8 cellular contexts compared by ENCODE assay signal in genomic region chr22:50247748-50248147, GRCh38. TPM values are rescaled to one million over a fixed set of nuclear protein-coding genes. Genes with fewer than 3 reads are reported as not detected.
DNase-seq lines count a peak whose midpoint lies in the region; ATAC-seq and TF ChIP-seq lines count a peak whose summit lies in the region.

No MANE protein-coding gene starts in this region.

- POLR2A ChIA-PET in activated naive CD8-positive, alpha-beta T cell treated with anti-CD3 and anti-CD28 coated beads, Interleukin-2, amount 10 ng/mL, durations not matched to agents 7 days and 5 days (lab: Charles Lee): no interaction called here
- POLR2A ChIA-PET in PC-3 (lab: Charles Lee; ENCODE audit: unreplicated experiment): no interaction called here

- H3K4me3 Mint-ChIP-seq in activated naive CD8-positive, alpha-beta T cell treated with anti-CD3 and anti-CD28 coated beads, Interleukin-2, amount 10 ng/mL, durations not matched to agents 7 days and 5 days: no peak overlapping the region
- H3K4me3 Mint-ChIP-seq in activated naive CD8-positive, alpha-beta T cell treated with anti-CD3 and anti-CD28 coated beads for 36 hours: no peak overlapping the region
- H3K4me3 Mint-ChIP-seq in progenitor cell of endocrine pancreas (ENCODE audit: low read depth): peak overlapping the region; percentile 53

- no peak overlapping the region for H3K27ac ChIP-seq in PC-3 (ENCODE audit: low read length)

- no peak overlapping the region for H3K4me2 ChIP-seq in PC-3 (ENCODE audit: low read length)

- no peak overlapping the region for H2AFZ ChIP-seq in PC-3 (ENCODE audit: low read length)

- H4K20me1 ChIP-seq in PC-3 (ENCODE audit: low read length): no peaks in the 10 kb centered on the region

- no peaks in the 10 kb centered on the region for H3F3A ChIP-seq in PC-3 (ENCODE audit: low read length, unreplicated experiment)

- peaks cover 36% of the 10 kb centered on the region for H3K79me2 ChIP-seq in PC-3 (ENCODE audit: low read length)

- no peaks in the 10 kb centered on the region for H3K9me3 Mint-ChIP-seq in activated naive CD8-positive, alpha-beta T cell treated with anti-CD3 and anti-CD28 coated beads, Interleukin-2, amount 10 ng/mL, durations not matched to agents 7 days and 5 days
- H3K9me3 Mint-ChIP-seq in activated naive CD8-positive, alpha-beta T cell treated with anti-CD3 and anti-CD28 coated beads for 36 hours: no peaks in the 10 kb centered on the region
- no peaks in the 10 kb centered on the region for H3K9me3 Mint-ChIP-seq in progenitor cell of endocrine pancreas (ENCODE audit: low read depth)

- no peaks in the 10 kb centered on the region for H3K9me3 ChIP-seq in PC-3 (ENCODE audit: low read length)

- peaks cover 5% of the 10 kb centered on the region for H3K36me3 Mint-ChIP-seq in activated naive CD8-positive, alpha-beta T cell treated with anti-CD3 and anti-CD28 coated beads, Interleukin-2, amount 10 ng/mL, durations not matched to agents 7 days and 5 days
- H3K36me3 Mint-ChIP-seq in activated naive CD8-positive, alpha-beta T cell treated with anti-CD3 and anti-CD28 coated beads for 36 hours: peaks cover 15% of the 10 kb centered on the region
- peaks cover 3% of the 10 kb centered on the region for H3K36me3 Mint-ChIP-seq in progenitor cell of endocrine pancreas (ENCODE audit: insufficient read depth)

- no peak for TF ChIP-seq CTCF in PC-3 (conservative IDR thresholded peaks at IDR 0.05; ENCODE audit: low read depth, low read length)
- TF ChIP-seq CTCF in cardiac fibroblast (IDR thresholded peaks at IDR 0.05; ENCODE audit: low read depth, low read length): no peak
- TF ChIP-seq CTCF in progenitor cell of endocrine pancreas (IDR thresholded peaks at IDR 0.05; ENCODE audit: unreplicated experiment): no peak

- CTCF ChIA-PET in PC-3 (lab: Charles Lee): no interaction called here

- H3K4me1 ChIP-seq in PC-3 (ENCODE audit: insufficient read depth, low read length): peaks cover 16% of the 10 kb centered on the region; the same call in 1 of the 2 replicates

- no peaks in the 10 kb centered on the region for H3K36me3 ChIP-seq in PC-3 (ENCODE audit: low read depth, low read length)

- ATAC-seq in activated naive CD8-positive, alpha-beta T cell treated with anti-CD3 and anti-CD28 coated beads, Interleukin-2, amount 10 ng/mL, durations not matched to agents 7 days and 5 days (ENCODE audit: low read depth): no peak
- ATAC-seq in PC-3 (0 out of 2 replicates have a peak, but pooled peaks have one; percentile 2), GM19467 (IDR thresholded peaks at IDR 0.05; ENCODE audit: unreplicated experiment) (no peak)

- H3K4me3 ChIP-seq in PC-3 (ENCODE audit: low read length) (no peak overlapping the region), cardiac fibroblast (replicated peaks in 1 of 2; ENCODE audit: low read depth in 2 of 2, low read length in 2 of 2) (no peak overlapping the region)

- DNase-seq in activated naive CD8-positive, alpha-beta T cell treated with anti-CD3 and anti-CD28 coated beads, Interleukin-2, amount 10 ng/mL, durations not matched to agents 7 days and 5 days: no peak
- no peak for DNase-seq in activated naive CD8-positive, alpha-beta T cell treated with anti-CD3 and anti-CD28 coated beads for 36 hours
- DNase-seq in PC-3 (peak; percentile 34), cardiac fibroblast (ENCODE audit: low read depth in 2 of 2) (peak; percentile 71 to 80), progenitor cell of endocrine pancreas (ENCODE audit: low spot score, unreplicated experiment) (no peak), NCI-H345 (lab: John Stamatoyannopoulos, UW) (no peak)
- DNase-seq in NK-92 treated with Interleukin-12 subunit alpha and Interleukin-12 subunit beta, amount 100 ng/mL, for 24 hours (lab: John Stamatoyannopoulos, UW): no peak

- peaks cover 16% of the 10 kb centered on the region for H3K4me1 Mint-ChIP-seq in activated naive CD8-positive, alpha-beta T cell treated with anti-CD3 and anti-CD28 coated beads, Interleukin-2, amount 10 ng/mL, durations not matched to agents 7 days and 5 days
- peaks cover 16% of the 10 kb centered on the region for H3K4me1 Mint-ChIP-seq in activated naive CD8-positive, alpha-beta T cell treated with anti-CD3 and anti-CD28 coated beads for 36 hours
- H3K4me1 Mint-ChIP-seq in progenitor cell of endocrine pancreas (ENCODE audit: low read depth): peaks cover 18% of the 10 kb centered on the region

- intact Hi-C loops in PC-3 (cut with micrococcal nuclease): no loop called here

- no peaks in the 10 kb centered on the region for H3K9me2 ChIP-seq in PC-3 (replicated peaks; ENCODE audit: low read length)

- no TSS peak for BruUV-seq in PC-3 (replicated peaks; lab: Mats Ljungman, UMichigan)

- peak overlapping the region; percentile 70 for H3K27ac Mint-ChIP-seq in activated naive CD8-positive, alpha-beta T cell treated with anti-CD3 and anti-CD28 coated beads, Interleukin-2, amount 10 ng/mL, durations not matched to agents 7 days and 5 days
- no peak overlapping the region for H3K27ac Mint-ChIP-seq in activated naive CD8-positive, alpha-beta T cell treated with anti-CD3 and anti-CD28 coated beads for 36 hours
- peak overlapping the region; percentile 71 for H3K27ac Mint-ChIP-seq in progenitor cell of endocrine pancreas

- H3K9ac ChIP-seq in PC-3 (ENCODE audit: low read length): no peak overlapping the region

- no peaks in the 10 kb centered on the region for H3K27me3 Mint-ChIP-seq in activated naive CD8-positive, alpha-beta T cell treated with anti-CD3 and anti-CD28 coated beads, Interleukin-2, amount 10 ng/mL, durations not matched to agents 7 days and 5 days
- H3K27me3 Mint-ChIP-seq in activated naive CD8-positive, alpha-beta T cell treated with anti-CD3 and anti-CD28 coated beads for 36 hours: no peaks in the 10 kb centered on the region
- no peaks in the 10 kb centered on the region for H3K27me3 Mint-ChIP-seq in progenitor cell of endocrine pancreas

- H3K27me3 ChIP-seq in PC-3 (ENCODE audit: low read length): no peaks in the 10 kb centered on the region

RNA-seq across cellular contexts. Expression of gene TUBGCP6, which starts 2.9 kb away (rescaled TPM):
- 10 to 100 TPM; 92.2 to 94.5 TPM for total RNA-seq in activated naive CD8-positive, alpha-beta T cell treated with anti-CD3 and anti-CD28 coated beads, Interleukin-2, amount 10 ng/mL, durations not matched to agents 7 days and 5 days
- 10 to 100 TPM; 38.7 to 41.7 TPM for total RNA-seq in activated naive CD8-positive, alpha-beta T cell treated with anti-CD3 and anti-CD28 coated beads for 36 hours
- total RNA-seq in PC-3 (2014; rRNA removed) (32.1 and 39.5 TPM in 2 replicates), progenitor cell of endocrine pancreas (62.0 and 70.9 TPM in 2 replicates)

RNA-seq across cellular contexts. Expression of gene HDAC10, which starts 3.3 kb away (rescaled TPM):
- 100 to 1,000 TPM in 1 of 2 experiments, 10 to 100 TPM in 1; 99.1 to 111 TPM for total RNA-seq in activated naive CD8-positive, alpha-beta T cell treated with anti-CD3 and anti-CD28 coated beads, Interleukin-2, amount 10 ng/mL, durations not matched to agents 7 days and 5 days
- 10 to 100 TPM; 37.3 to 42.3 TPM for total RNA-seq in activated naive CD8-positive, alpha-beta T cell treated with anti-CD3 and anti-CD28 coated beads for 36 hours
- 25.8 and 34.5 TPM in 2 replicates for total RNA-seq in PC-3 (2014; rRNA removed)
- 73.8 and 81.5 TPM in 2 replicates for total RNA-seq in progenitor cell of endocrine pancreas

RNA-seq across cellular contexts. Expression of gene MAPK12, which starts 13.7 kb away (rescaled TPM):
- 1 to 10 TPM; 3.1 to 3.6 TPM for total RNA-seq in activated naive CD8-positive, alpha-beta T cell treated with anti-CD3 and anti-CD28 coated beads, Interleukin-2, amount 10 ng/mL, durations not matched to agents 7 days and 5 days
- 1 to 10 TPM; 3.5 to 3.6 TPM for total RNA-seq in activated naive CD8-positive, alpha-beta T cell treated with anti-CD3 and anti-CD28 coated beads for 36 hours
- total RNA-seq in PC-3 (2014; rRNA removed): 22.4 and 22.5 TPM in 2 replicates
- 53.7 and 54.6 TPM in 2 replicates for total RNA-seq in progenitor cell of endocrine pancreas

RNA-seq across cellular contexts. Expression of gene MAPK11, which starts 22.4 kb away (rescaled TPM):
- 1 to 10 TPM; 7.9 to 8.5 TPM for total RNA-seq in activated naive CD8-positive, alpha-beta T cell treated with anti-CD3 and anti-CD28 coated beads, Interleukin-2, amount 10 ng/mL, durations not matched to agents 7 days and 5 days
- total RNA-seq in activated naive CD8-positive, alpha-beta T cell treated with anti-CD3 and anti-CD28 coated beads for 36 hours: 1 to 10 TPM; 3.2 to 3.3 TPM
- total RNA-seq in PC-3 (2014; rRNA removed) (7.0 and 7.6 TPM in 2 replicates), progenitor cell of endocrine pancreas (2.3 and 2.7 TPM in 2 replicates)

RNA-seq across cellular contexts. Expression of gene SELENOO, which starts 46.9 kb away (rescaled TPM):
- 10 to 100 TPM; 27.9 to 33.3 TPM for total RNA-seq in activated naive CD8-positive, alpha-beta T cell treated with anti-CD3 and anti-CD28 coated beads, Interleukin-2, amount 10 ng/mL, durations not matched to agents 7 days and 5 days
- 10 to 100 TPM; 20.0 to 20.9 TPM for total RNA-seq in activated naive CD8-positive, alpha-beta T cell treated with anti-CD3 and anti-CD28 coated beads for 36 hours
- total RNA-seq in PC-3 (2014; rRNA removed) (32.8 and 37.4 TPM in 2 replicates), progenitor cell of endocrine pancreas (24.3 and 24.7 TPM in 2 replicates)

Comparison
In these comparisons a context has a peak if more than half of its experiments do, and no peak if none do; other contexts are left out.
1. DNase-seq: peak in PC-3 (single experiment) and cardiac fibroblast (2 of 2); none in activated naive CD8-positive, alpha-beta T cell treated with anti-CD3 and anti-CD28 coated beads, Interleukin-2, amount 10 ng/mL, durations not matched to agents 7 days and 5 days (single experiment), activated naive CD8-positive, alpha-beta T cell treated with anti-CD3 and anti-CD28 coated beads for 36 hours (single experiment), progenitor cell of endocrine pancreas (single experiment), NCI-H345 (single experiment) and NK-92 treated with Interleukin-12 subunit alpha and Interleukin-12 subunit beta, amount 100 ng/mL, for 24 hours (single experiment).